Comparison of ENCODE assay signal across 1 cellular context in genomic region chr11:49171613-49172012, GRCh38. TPM values are rescaled to one million over a fixed set of nuclear protein-coding genes. Genes with fewer than 3 reads are reported as not detected.
"Had no signal": no experiment of that assay in that cellular context is flagged by ENCODE, and none has a peak within 500 bp of the region (broad histone marks: within the 10 kb centered on the region; RNA-seq: fewer than 3 reads in every experiment).

No MANE protein-coding gene starts in this region.

RNA-seq across cellular contexts. Expression of gene FOLH1, which starts 36.8 kb away (rescaled TPM):
- polyA plus RNA-seq: SK-N-SH had no signal
